Comparison of ENCODE assay signal across 25 cellular contexts in genomic region chr2:240257940-240258580, GRCh38.
DNase-seq lines count a peak whose midpoint lies in the region; ATAC-seq, FAIRE-seq and TF ChIP-seq lines count a peak whose summit lies in the region.
"Had no signal": no experiment of that assay in that cellular context is flagged by ENCODE, and none has a peak within 500 bp of the region (broad histone marks: within the 10 kb centered on the region; RNA-seq: fewer than 3 reads in every experiment).

No MANE protein-coding gene starts in this region.

- CTCF ChIA-PET in activated CD8-positive, alpha-beta T cell treated with anti-CD3 and anti-CD28 coated beads, Interleukin-2, amount 10 ng/mL, durations not matched to agents 7 days and 5 days (lab: Charles Lee): no interaction called here
- CTCF ChIA-PET in activated CD8-positive, alpha-beta T cell treated with anti-CD3 and anti-CD28 coated beads for 36 hours (lab: Charles Lee): no interaction called here
- CTCF ChIA-PET in K562 (lab: Yijun Ruan, JAX; ENCODE audit: low intra/inter-chr PET ratio) (no interaction called here), PC-3 (lab: Charles Lee) (no interaction called here)

- no peaks in the 10 kb centered on the region for H3K36me3 Mint-ChIP-seq in activated CD8-positive, alpha-beta T cell treated with anti-CD3 and anti-CD28 coated beads, Interleukin-2, amount 10 ng/mL, durations not matched to agents 7 days and 5 days (ENCODE audit: low read depth)
- no peaks in the 10 kb centered on the region for H3K36me3 Mint-ChIP-seq in activated CD8-positive, alpha-beta T cell treated with anti-CD3 and anti-CD28 coated beads for 36 hours (ENCODE audit: low read depth)
- H3K36me3 Mint-ChIP-seq in nephron progenitor cell (ENCODE audit: low read depth) (peaks cover 8% of the 10 kb centered on the region), osteocyte (ENCODE audit: unreplicated experiment) (peaks cover 2% of the 10 kb centered on the region)
- H3K36me3 Mint-ChIP-seq: CD8-positive, alpha-beta T cell; IgD-negative memory B cell had no signal

- H3K4me1 ChIP-seq in K562 (replicated peaks in 1 of 2; ENCODE audit: control insufficient read depth in 2 of 2, insufficient read depth in 2 of 2, low read length in 2 of 2) (peaks cover 0 to 24% of the 10 kb centered on the region in 2 experiments; a peak in 2 of 5 replicates), stomach (peaks cover 0 to 11% (median 2%) of the 10 kb centered on the region in 4 donors), PC-3 (ENCODE audit: insufficient read depth, low read length) (peaks cover 8% of the 10 kb centered on the region)
- H3K4me1 ChIP-seq: parathyroid adenoma had no signal

- no peak for TF ChIP-seq EP300 in K562 (IDR thresholded peaks at IDR 0.05; ENCODE audit: low read length)
- no peak for TF ChIP-seq EP300 in stomach (IDR thresholded peaks at IDR 0.05)

- H2AFZ ChIP-seq in K562 (ENCODE audit: low read depth, low read length) (peak overlapping the region; percentile 77), PC-3 (ENCODE audit: low read length) (no peak overlapping the region)
- H2AFZ ChIP-seq: parathyroid adenoma, PC-9 had no signal

- H3K27ac ChIP-seq in K562 (ENCODE audit: extremely low read depth, low read depth, low read length) (no peak overlapping the region), stomach (peak overlapping the region in 3 of 5 donors; percentile 61 to 74 (median 71)), PC-3 (ENCODE audit: low read length) (no peak overlapping the region)
- H3K27ac ChIP-seq: 22Rv1, parathyroid adenoma, PC-9, WERI-Rb-1 had no signal

- TF ChIP-seq POLR2A in K562 (conservative IDR thresholded peaks at IDR 0.05) (no peak), stomach (IDR thresholded peaks at IDR 0.05) (no peak)

- H3K9ac ChIP-seq in K562 (ENCODE audit: insufficient read depth in 1 of 2, low read depth in 2 of 2, low read length in 2 of 2) (no peak overlapping the region; a peak in 1 of 4 replicates), PC-3 (ENCODE audit: low read length) (no peak overlapping the region)
- H3K9ac ChIP-seq: parathyroid adenoma had no signal

- peak; percentile 14 for DNase-seq in activated CD8-positive, alpha-beta T cell treated with anti-CD3 and anti-CD28 coated beads, Interleukin-2, amount 10 ng/mL, durations not matched to agents 7 days and 5 days
- no peak for DNase-seq in activated CD8-positive, alpha-beta T cell treated with anti-CD3 and anti-CD28 coated beads for 36 hours
- no peak for DNase-seq in K562 (ENCODE audit: extremely low read depth in 1 of 4, low spot score in 3 of 4)
- no peak for DNase-seq in nephron progenitor cell
- DNase-seq in stomach: no peak
- no peak for DNase-seq in osteocyte (ENCODE audit: extremely low spot score, unreplicated experiment)
- no peak for DNase-seq in PC-3
- DNase-seq in SKM-1 treated with dmso at 0.1 percent for 144 hours (lab: John Stamatoyannopoulos, UW; ENCODE audit: unreplicated experiment): no peak
- DNase-seq: activated CD4-positive, alpha-beta T cell treated with anti-CD3 and anti-CD28 coated beads, Interleukin-2, amount 50 U/mL, for 1 hour; activated naive CD4-positive, alpha-beta T cell; HCEC 1CT; hippocampal formation; mesenchymal stem cell; naive B cell; NCI-H2081 treated with DMSO at 0.1 percent for 48 hours; small intestine; stimulated activated naive B cell treated with anti-CD40 and anti-IgM and Interleukin-4, amounts not matched to agents 10 μg/mL and 1 μg/mL and 100 μg/mL, for 72 hours; WERI-Rb-1 had no signal

- H3F3A ChIP-seq in PC-3 (ENCODE audit: low read length, unreplicated experiment): no peaks in the 10 kb centered on the region

- no peak for ATAC-seq in activated CD8-positive, alpha-beta T cell treated with anti-CD3 and anti-CD28 coated beads, Interleukin-2, amount 10 ng/mL, durations not matched to agents 7 days and 5 days
- ATAC-seq in activated CD8-positive, alpha-beta T cell treated with anti-CD3 and anti-CD28 coated beads for 36 hours: no peak
- ATAC-seq in K562 (no peak; the same call in 1 of the 3 replicates), PC-3 (no peak)
- ATAC-seq: CD8-positive, alpha-beta T cell; stimulated activated naive B cell treated with anti-CD40 and anti-IgM and Interleukin-4, amounts not matched to agents 10 μg/mL and 1 μg/mL and 100 μg/mL, for 72 hours had no signal

- no peak overlapping the region for H3K4me3 ChIP-seq in K562
- H3K4me3 ChIP-seq in stomach: no peak overlapping the region
- no peak overlapping the region for H3K4me3 ChIP-seq in PC-3 (ENCODE audit: low read length)
- H3K4me3 ChIP-seq: PC-9 had no signal

- POLR2A ChIA-PET in activated CD8-positive, alpha-beta T cell treated with anti-CD3 and anti-CD28 coated beads, Interleukin-2, amount 10 ng/mL, durations not matched to agents 7 days and 5 days (lab: Charles Lee): no interaction called here
- POLR2A ChIA-PET in activated CD8-positive, alpha-beta T cell treated with anti-CD3 and anti-CD28 coated beads for 36 hours (lab: Charles Lee): no interaction called here
- POLR2A ChIA-PET in K562 (lab: Yijun Ruan, JAX): interaction anchor here (0.6 kb wide), 1 partner anchor 8 kb away, joined by 5 read pairs; no protein-coding TSS in a partner anchor
- POLR2A ChIA-PET in PC-3 (lab: Charles Lee; ENCODE audit: unreplicated experiment): no interaction called here

- no peak for TF ChIP-seq CTCF in activated CD8-positive, alpha-beta T cell treated with anti-CD3 and anti-CD28 coated beads for 36 hours (IDR thresholded peaks at IDR 0.05)
- TF ChIP-seq CTCF in K562 (IDR thresholded peaks at IDR 0.05 in 2 of 3, conservative IDR thresholded peaks at IDR 0.05 in 1 of 3; ENCODE audit: insufficient read depth in 2 of 3, low read depth in 1 of 3, low read length in 3 of 3) (no peak), nephron progenitor cell (IDR thresholded peaks at IDR 0.05) (no peak), stomach (IDR thresholded peaks at IDR 0.05) (no peak), osteocyte (IDR thresholded peaks at IDR 0.05) (no peak), PC-3 (conservative IDR thresholded peaks at IDR 0.05; ENCODE audit: low read depth, low read length) (no peak)

- FAIRE-seq in K562 (lab: Jason Lieb, UNC): no peak
- FAIRE-seq: G401.6, islet of Langerhans, small intestine had no signal

- in situ Hi-C loops in K562 (cut with MboI): no loop called here

- 26% methylated on average over 15 of the region's 23 CpGs for WGBS in K562 (ENCODE audit: insufficient coverage, low coverage, missing lambda C conversion rate)
- 95 to 97% (median 96%) methylated on average over 22 to 23 of the region's 23 CpGs for WGBS in stomach, 5 donors

- H3K27me3 ChIP-seq in K562 (ENCODE audit: control insufficient read depth in 2 of 2, insufficient read depth in 2 of 2, low read length in 2 of 2): peaks cover 2 to 10% of the 10 kb centered on the region in 2 experiments; a peak in 2 of 5 replicates
- H3K27me3 ChIP-seq in stomach: no peaks in the 10 kb centered on the region
- no peaks in the 10 kb centered on the region for H3K27me3 ChIP-seq in PC-3 (ENCODE audit: low read length)

- no peaks in the 10 kb centered on the region for H3K4me1 Mint-ChIP-seq in activated CD8-positive, alpha-beta T cell treated with anti-CD3 and anti-CD28 coated beads, Interleukin-2, amount 10 ng/mL, durations not matched to agents 7 days and 5 days (ENCODE audit: low read depth)
- no peaks in the 10 kb centered on the region for H3K4me1 Mint-ChIP-seq in activated CD8-positive, alpha-beta T cell treated with anti-CD3 and anti-CD28 coated beads for 36 hours (ENCODE audit: low read depth)
- peaks cover 56% of the 10 kb centered on the region for H3K4me1 Mint-ChIP-seq in nephron progenitor cell
- H3K4me1 Mint-ChIP-seq in osteocyte (ENCODE audit: unreplicated experiment): no peaks in the 10 kb centered on the region
- H3K4me1 Mint-ChIP-seq: naive B cell; stimulated activated naive B cell treated with anti-CD40 and anti-IgM and Interleukin-4, amounts not matched to agents 10 μg/mL and 1 μg/mL and 100 μg/mL, for 72 hours had no signal

- H3K9me3 ChIP-seq in K562 (replicated peaks; ENCODE audit: control insufficient read depth, insufficient read depth, low read depth, low read length): no peaks in the 10 kb centered on the region
- H3K9me3 ChIP-seq in stomach: peaks cover 7 to 11% (median 9%) of the 10 kb centered on the region in 4 donors
- H3K9me3 ChIP-seq in PC-3 (ENCODE audit: low read length): no peaks in the 10 kb centered on the region

- TF ChIP-seq RAD21 in K562 (CRISPR knock-in tag; conservative IDR thresholded peaks at IDR 0.05 in 1 of 2, IDR thresholded peaks at IDR 0.05 in 1 of 2): no peak

- H3K27me3 Mint-ChIP-seq in activated CD8-positive, alpha-beta T cell treated with anti-CD3 and anti-CD28 coated beads, Interleukin-2, amount 10 ng/mL, durations not matched to agents 7 days and 5 days (ENCODE audit: low read depth): no peaks in the 10 kb centered on the region
- H3K27me3 Mint-ChIP-seq in activated CD8-positive, alpha-beta T cell treated with anti-CD3 and anti-CD28 coated beads for 36 hours: no peaks in the 10 kb centered on the region
- H3K27me3 Mint-ChIP-seq in nephron progenitor cell (ENCODE audit: low read depth, poor library complexity) (peaks cover 15% of the 10 kb centered on the region), osteocyte (ENCODE audit: unreplicated experiment) (peaks cover 3% of the 10 kb centered on the region)

- H3K36me3 ChIP-seq in K562 (ENCODE audit: control insufficient read depth, insufficient read depth, low read length) (no peaks in the 10 kb centered on the region), stomach (no peaks in the 10 kb centered on the region), PC-3 (ENCODE audit: low read depth, low read length) (no peaks in the 10 kb centered on the region)
- H3K36me3 ChIP-seq: WERI-Rb-1 had no signal

- no peaks in the 10 kb centered on the region for H3K9me1 ChIP-seq in K562 (ENCODE audit: control insufficient read depth, insufficient read depth, low read length)

- H3K4me2 ChIP-seq in K562 (ENCODE audit: insufficient read depth, low read length) (no peak overlapping the region), PC-3 (ENCODE audit: low read length) (no peak overlapping the region)
- H3K4me2 ChIP-seq: PC-9 had no signal

- no peaks in the 10 kb centered on the region for H4K20me1 ChIP-seq in K562 (replicated peaks; ENCODE audit: control insufficient read depth, insufficient read depth, low read length)
- H4K20me1 ChIP-seq in PC-3 (ENCODE audit: low read length): no peaks in the 10 kb centered on the region

- H3K9me2 ChIP-seq in PC-3 (replicated peaks; ENCODE audit: low read length): no peaks in the 10 kb centered on the region

- no peak overlapping the region for H3K4me3 Mint-ChIP-seq in activated CD8-positive, alpha-beta T cell treated with anti-CD3 and anti-CD28 coated beads, Interleukin-2, amount 10 ng/mL, durations not matched to agents 7 days and 5 days
- H3K4me3 Mint-ChIP-seq in activated CD8-positive, alpha-beta T cell treated with anti-CD3 and anti-CD28 coated beads for 36 hours: no peak overlapping the region
- H3K4me3 Mint-ChIP-seq in nephron progenitor cell (no peak overlapping the region), osteocyte (ENCODE audit: unreplicated experiment) (no peak overlapping the region)
- H3K4me3 Mint-ChIP-seq: CD8-positive, alpha-beta T cell; IgD-negative memory B cell; naive B cell; stimulated activated naive B cell treated with anti-CD40 and anti-IgM and Interleukin-4, amounts not matched to agents 10 μg/mL and 1 μg/mL and 100 μg/mL, for 72 hours had no signal

- no peaks in the 10 kb centered on the region for H3K79me2 ChIP-seq in K562 (ENCODE audit: control insufficient read depth, insufficient read depth, low read length)
- no peaks in the 10 kb centered on the region for H3K79me2 ChIP-seq in PC-3 (ENCODE audit: low read length)
- H3K79me2 ChIP-seq: parathyroid adenoma had no signal

- H3K9me3 Mint-ChIP-seq in activated CD8-positive, alpha-beta T cell treated with anti-CD3 and anti-CD28 coated beads, Interleukin-2, amount 10 ng/mL, durations not matched to agents 7 days and 5 days (ENCODE audit: insufficient read depth): peaks cover 4% of the 10 kb centered on the region
- peaks cover 7% of the 10 kb centered on the region for H3K9me3 Mint-ChIP-seq in activated CD8-positive, alpha-beta T cell treated with anti-CD3 and anti-CD28 coated beads for 36 hours
- H3K9me3 Mint-ChIP-seq in nephron progenitor cell: peaks cover 24% of the 10 kb centered on the region
- peaks cover 10% of the 10 kb centered on the region for H3K9me3 Mint-ChIP-seq in osteocyte (ENCODE audit: unreplicated experiment)

- intact Hi-C loops in activated CD8-positive, alpha-beta T cell treated with anti-CD3 and anti-CD28 coated beads for 36 hours (cut with micrococcal nuclease): no loop called here
- intact Hi-C loops in K562 (cut with micrococcal nuclease) (no loop called here), stomach (cut with DNase I; ENCODE audit: low total_unique reads) (no loop called here), PC-3 (cut with micrococcal nuclease) (no loop called here)

- BruUV-seq in K562 (replicated peaks; lab: Mats Ljungman, UMichigan) (no TSS peak), PC-3 (replicated peaks; lab: Mats Ljungman, UMichigan) (no TSS peak)

- no peak overlapping the region for H3K27ac Mint-ChIP-seq in activated CD8-positive, alpha-beta T cell treated with anti-CD3 and anti-CD28 coated beads, Interleukin-2, amount 10 ng/mL, durations not matched to agents 7 days and 5 days
- no peak overlapping the region for H3K27ac Mint-ChIP-seq in activated CD8-positive, alpha-beta T cell treated with anti-CD3 and anti-CD28 coated beads for 36 hours
- H3K27ac Mint-ChIP-seq in nephron progenitor cell (peak overlapping the region; percentile 24), osteocyte (ENCODE audit: unreplicated experiment) (no peak overlapping the region)
- H3K27ac Mint-ChIP-seq: CD8-positive, alpha-beta T cell; naive B cell; stimulated activated naive B cell treated with anti-CD40 and anti-IgM and Interleukin-4, amounts not matched to agents 10 μg/mL and 1 μg/mL and 100 μg/mL, for 72 hours had no signal

Comparison
In these comparisons a context has a peak if more than half of its experiments do, and no peak if none do; other contexts are left out.
1. H3K27ac ChIP-seq: peak in stomach (3 of 5); none in K562 (single experiment) and PC-3 (single experiment).